26 cellular contexts compared by ENCODE assay signal in genomic region chr2:96511851-96512250, GRCh38. TPM values are rescaled to one million over a fixed set of nuclear protein-coding genes. Genes with fewer than 3 reads are reported as not detected.
"Had no signal": no experiment of that assay in that cellular context is flagged by ENCODE, and none has a peak within 500 bp of the region (broad histone marks: within the 10 kb centered on the region; RNA-seq: fewer than 3 reads in every experiment).

No MANE protein-coding gene starts in this region.

- H3K36me3 ChIP-seq: adrenal gland, SJCRH30 had no signal

- H3K4me3 ChIP-seq: adrenal gland, SJCRH30 had no signal

- ATAC-seq: Panc1, Right ventricle myocardium inferior had no signal

- DNase-seq: activated CD4-positive, CD25-positive, alpha-beta regulatory T cell; activated naive CD4-positive, alpha-beta T cell treated with anti-CD3 and anti-CD28 coated beads for 36 hours; activated T-cell treated with anti-CD3 and anti-CD28 coated beads, Interleukin-2, amount 50 U/mL, for 1 hour; adrenal gland; anterior cingulate cortex; caudate nucleus; MV-4-11; NCI-H1092 treated with DMSO at 0.1 percent for 48 hours; NCI-H1417 treated with DMSO at 0.1 percent for 48 hours; NCI-H1694; NCI-H2081; NCI-H510A treated with DMSO at 0.1 percent for 48 hours; NCI-H69; NK-92 treated with Interleukin-12 subunit alpha and Interleukin-12 subunit beta, amount 100 ng/mL, for 24 hours; OCI-M1; RPMI8226; SJCRH30; T-helper 1 cell had no signal

- H3K4me3 Mint-ChIP-seq: activated naive CD4-positive, alpha-beta T cell treated with anti-CD3 and anti-CD28 coated beads for 36 hours; activated naive CD8-positive, alpha-beta T cell had no signal

- H3K4me1 ChIP-seq: SJCRH30 had no signal

- H3K9me3 ChIP-seq: SK-N-SH had no signal

- H3K27ac ChIP-seq: adrenal gland, KMS-11, SJCRH30, VCaP had no signal

- H3K27me3 ChIP-seq: SJCRH30 had no signal

- H3K27ac Mint-ChIP-seq: activated naive CD4-positive, alpha-beta T cell treated with anti-CD3 and anti-CD28 coated beads for 36 hours; activated naive CD8-positive, alpha-beta T cell had no signal

RNA-seq across cellular contexts. Expression of gene NEURL3, which starts 6.7 kb away (rescaled TPM):
- total RNA-seq: cerebellum, MCF 10A, SJCRH30 had no signal
